In genomic region chr11:86931059-86931964, GRCh38 we compare ENCODE assay signal across 1 cellular context.
TF ChIP-seq lines count a peak whose summit lies in the region.

No MANE protein-coding gene starts in this region.

TF ChIP-seq in HepG2, 621 proteins besides CTCF, POLR2A, EP300 and RAD21 (continued from another document):
- TF ChIP-seq ZBTB4 (CRISPR knock-in tag; IDR thresholded peaks at IDR 0.05; ENCODE audit: borderline replicate concordance) (no peak), SRSF1 (optimal IDR thresholded peaks at IDR 0.05; ENCODE audit: low read depth, low read length) (no peak)
TF ChIP-seq in HepG2: peak in this region for 0.
